22 cellular contexts compared by ENCODE assay signal in genomic region chr14:44657153-44657552, GRCh38.
"Had no signal": no experiment of that assay in that cellular context is flagged by ENCODE, and none has a peak within 500 bp of the region (broad histone marks: within the 10 kb centered on the region; RNA-seq: fewer than 3 reads in every experiment).

No MANE protein-coding gene starts in this region.

- ATAC-seq: gastrocnemius medialis; left ventricle myocardium superior; pancreas; stimulated activated naive B cell treated with anti-CD40 and anti-IgM and Interleukin-4, amounts not matched to agents 10 μg/mL and 1 μg/mL and 100 μg/mL, for 72 hours had no signal

- DNase-seq: activated CD4-positive, alpha-beta T cell treated with anti-CD3 and anti-CD28 coated beads for 4 hours; activated CD4-positive, alpha-beta T cell treated with anti-CD3 and anti-CD28 coated beads, Interleukin-2, amount 50 U/mL, for 48 hours; activated CD8-positive, alpha-beta memory T cell treated with anti-CD3 and anti-CD28 coated beads for 24 hours; activated effector memory CD4-positive, alpha-beta T cell treated with Interleukin-2 at 50 U/mL for 16 hours; activated naive CD4-positive, alpha-beta T cell treated with Interleukin-2 at 50 U/mL for 16 hours; cerebellar nuclear complex; colonic mucosa; effector CD8-positive, alpha-beta T cell; esophagus squamous epithelium; gastrocnemius medialis; glutamatergic neuron; islet precursor cell; left cardiac atrium; left ventricle myocardium superior; nephron progenitor cell; pancreas; sigmoid colon; stimulated activated CD4-positive, alpha-beta T cell treated with anti-CD3 and anti-CD28 coated beads, Interleukin-1b, Interleukin-23, amount 100 ng/mL, for 48 hours; stimulated activated naive B cell treated with anti-CD40 and anti-IgM and Interleukin-4, amounts not matched to agents 10 μg/mL and 1 μg/mL and 100 μg/mL, for 72 hours; stomach; T-helper 9 cell; upper lobe of left lung had no signal
